Comparison of ENCODE assay signal across 17 cellular contexts in the genomic region with DNA sequence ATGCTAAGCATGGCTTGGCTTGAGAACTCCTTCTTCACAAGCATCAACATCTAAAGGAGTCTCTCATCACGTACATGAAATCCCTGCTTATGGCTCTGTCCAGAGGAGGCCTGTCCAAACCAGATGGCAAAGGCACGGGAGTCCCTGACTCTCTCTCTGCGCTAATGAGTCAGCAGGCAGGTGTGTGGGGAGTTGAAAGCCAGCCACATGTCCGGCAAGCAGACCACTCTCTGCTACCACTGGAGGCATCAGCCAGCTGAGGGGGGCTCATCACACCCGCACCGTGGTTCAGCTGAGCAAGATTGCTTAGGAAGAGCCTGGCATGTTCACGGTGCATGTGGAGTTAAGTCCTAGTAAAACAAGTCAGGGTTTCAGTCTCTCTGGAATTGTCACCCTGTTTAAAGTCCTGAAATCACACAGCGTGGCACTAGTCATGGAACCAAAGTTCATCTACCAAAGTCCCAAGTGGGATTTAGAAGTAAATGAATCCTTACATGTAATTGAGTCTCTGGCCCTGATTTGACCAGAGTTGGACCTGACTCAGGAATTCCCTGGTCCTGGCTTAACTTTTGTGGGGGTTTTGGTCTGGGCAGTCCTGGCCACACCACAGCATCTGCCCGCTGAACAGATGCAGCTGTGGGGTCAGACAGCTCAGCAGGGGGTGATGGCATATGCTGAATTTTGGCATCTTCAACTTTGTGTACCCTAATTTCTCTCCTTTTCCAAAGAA.
DNase-seq lines count a peak whose midpoint lies in the region; ATAC-seq and TF ChIP-seq lines count a peak whose summit lies in the region.
"Had no signal": no experiment of that assay in that cellular context is flagged by ENCODE, and none has a peak within 500 bp of the region (broad histone marks: within the 10 kb centered on the region; RNA-seq: fewer than 3 reads in every experiment).

No MANE protein-coding gene starts in this region.

- peak; percentile 36 for DNase-seq in NCI-H748 (lab: John Stamatoyannopoulos, UW; ENCODE audit: unreplicated experiment)
- no peak for DNase-seq in NCI-H748 treated with DMSO at 0.1 percent for 48 hours (lab: John Stamatoyannopoulos, UW)
- peak; percentile 80 for DNase-seq in NCI-H146 treated with DMSO at 0.1 percent for 48 hours (lab: John Stamatoyannopoulos, UW; ENCODE audit: unreplicated experiment)
- no peak for DNase-seq in RWPE2 (ENCODE audit: low spot score)
- no peak for DNase-seq in Caco-2
- DNase-seq in CD8-positive, alpha-beta T cell, result no peak
- DNase-seq: C1 segment of cervical spinal cord, DND-41, H9, MV-4-11, NCI-H1436, NCI-H2081 treated with DMSO at 0.1 percent for 48 hours, NCI-H2227 treated with DMSO at 0.1 percent for 48 hours, SHP77 treated with DMSO at 0.1 percent for 48 hours had no signal

- no TSS peak for BruUV-seq in Caco-2 (replicated peaks; lab: Mats Ljungman, UMichigan)

- POLR2A ChIA-PET in Caco-2 (lab: Charles Lee), result no interaction called here
- POLR2A ChIA-PET in CD8-positive, alpha-beta T cell (lab: Charles Lee), result no interaction called here

- no peak overlapping the region for H3K4me3 ChIP-seq in RWPE2 (ENCODE audit: severe bottlenecking)
- H3K4me3 ChIP-seq in skeletal muscle tissue (ENCODE audit: low read length in 3 of 3), result peak overlapping the region in 1 of 3 donors; percentile 9
- H3K4me3 ChIP-seq in Caco-2 (ENCODE audit: low read depth, low read length), result no peak overlapping the region
- no peak overlapping the region for H3K4me3 ChIP-seq in CD8-positive, alpha-beta T cell (ENCODE audit: low read depth, low read length)

- ATAC-seq in RWPE2 (ENCODE audit: low read depth) (0 out of 3 replicates have a peak, but pooled peaks have one; percentile 10), HG03196 (IDR thresholded peaks at IDR 0.05; ENCODE audit: unreplicated experiment) (no peak)
- ATAC-seq in CD8-positive, alpha-beta T cell, result no peak

- H3K4me3 Mint-ChIP-seq in Caco-2 (ENCODE audit: unreplicated experiment), result no peak overlapping the region
- H3K4me3 Mint-ChIP-seq in CD8-positive, alpha-beta T cell, result no peak overlapping the region
- H3K4me3 Mint-ChIP-seq: H9, IgD-negative memory B cell had no signal

- peaks cover 15% of the 10 kb centered on the region for H3K27me3 Mint-ChIP-seq in Caco-2 (ENCODE audit: insufficient read depth, unreplicated experiment)
- no peaks in the 10 kb centered on the region for H3K27me3 Mint-ChIP-seq in CD8-positive, alpha-beta T cell (ENCODE audit: low read depth)

- no peaks in the 10 kb centered on the region for H3K27me3 ChIP-seq in RWPE2 (ENCODE audit: insufficient read depth, poor library complexity, severe bottlenecking)
- H3K27me3 ChIP-seq in skeletal muscle tissue (ENCODE audit: control insufficient read depth in 3 of 3, insufficient read depth in 3 of 3, low read length in 3 of 3), result no peaks in the 10 kb centered on the region
- H3K27me3 ChIP-seq in Caco-2 (replicated peaks; ENCODE audit: control insufficient read depth, insufficient read depth, low read length), result no peaks in the 10 kb centered on the region
- H3K27me3 ChIP-seq in CD8-positive, alpha-beta T cell (ENCODE audit: insufficient read depth, low read length), result no peaks in the 10 kb centered on the region

- H3K27ac Mint-ChIP-seq in Caco-2 (ENCODE audit: unreplicated experiment), result no peak overlapping the region
- no peak overlapping the region for H3K27ac Mint-ChIP-seq in CD8-positive, alpha-beta T cell
- H3K27ac Mint-ChIP-seq: IgD-negative memory B cell had no signal

- H3K9me3 ChIP-seq in RWPE2 (ENCODE audit: severe bottlenecking), result no peaks in the 10 kb centered on the region
- H3K9me3 ChIP-seq in skeletal muscle tissue (ENCODE audit: control insufficient read depth in 3 of 3, low read length in 3 of 3), result no peaks in the 10 kb centered on the region
- no peaks in the 10 kb centered on the region for H3K9me3 ChIP-seq in Caco-2
- H3K9me3 ChIP-seq in CD8-positive, alpha-beta T cell (ENCODE audit: low read length), result no peaks in the 10 kb centered on the region

- no peaks in the 10 kb centered on the region for H3K4me1 Mint-ChIP-seq in Caco-2 (ENCODE audit: low read depth, unreplicated experiment)
- no peaks in the 10 kb centered on the region for H3K4me1 Mint-ChIP-seq in CD8-positive, alpha-beta T cell (ENCODE audit: low read depth)
- H3K4me1 Mint-ChIP-seq: IgD-negative memory B cell had no signal

- TF ChIP-seq CTCF in RWPE2 (IDR thresholded peaks at IDR 0.05; ENCODE audit: poor library complexity, severe bottlenecking) (no peak), Caco-2 (IDR thresholded peaks at IDR 0.05; ENCODE audit: insufficient read depth in 1 of 2, low read depth in 1 of 2, low read length in 1 of 2, severe bottlenecking in 1 of 2, unreplicated experiment in 1 of 2) (no peak)
- TF ChIP-seq CTCF in CD8-positive, alpha-beta T cell (IDR thresholded peaks at IDR 0.05), result no peak

- H3K27ac ChIP-seq in RWPE2 (ENCODE audit: poor library complexity, severe bottlenecking) (no peak overlapping the region), skeletal muscle tissue (ENCODE audit: low read depth, low read length) (peak overlapping the region; percentile 74)
- H3K27ac ChIP-seq in CD8-positive, alpha-beta T cell (ENCODE audit: low read depth, low read length), result no peak overlapping the region

- no peaks in the 10 kb centered on the region for H3K36me3 Mint-ChIP-seq in Caco-2 (ENCODE audit: insufficient read depth, unreplicated experiment)
- no peaks in the 10 kb centered on the region for H3K36me3 Mint-ChIP-seq in CD8-positive, alpha-beta T cell
- H3K36me3 Mint-ChIP-seq: IgD-negative memory B cell had no signal

- intact Hi-C loops in Caco-2 (cut with micrococcal nuclease; ENCODE audit: unreplicated experiment), result no loop called here
- intact Hi-C loops in CD8-positive, alpha-beta T cell (cut with DNase I, micrococcal nuclease), result no loop called here

- H3K36me3 ChIP-seq in RWPE2 (ENCODE audit: low read depth) (no peaks in the 10 kb centered on the region), skeletal muscle tissue (ENCODE audit: control insufficient read depth in 3 of 3, insufficient read depth in 3 of 3, low read length in 3 of 3) (no peaks in the 10 kb centered on the region), Caco-2 (ENCODE audit: control insufficient read depth, insufficient read depth, low read length) (no peaks in the 10 kb centered on the region)
- no peaks in the 10 kb centered on the region for H3K36me3 ChIP-seq in CD8-positive, alpha-beta T cell (ENCODE audit: insufficient read depth, low read length)

- H3K9ac ChIP-seq in skeletal muscle tissue (ENCODE audit: low read depth in 1 of 3, low read length in 3 of 3), result no peak overlapping the region

- H3K4me1 ChIP-seq in RWPE2 (ENCODE audit: insufficient read depth, poor library complexity, severe bottlenecking) (no peaks in the 10 kb centered on the region), skeletal muscle tissue (ENCODE audit: control insufficient read depth in 3 of 3, insufficient read depth in 3 of 3, low read length in 3 of 3) (peaks cover 27 to 41% (median 31%) of the 10 kb centered on the region in 3 donors), Caco-2 (no peaks in the 10 kb centered on the region)
- no peaks in the 10 kb centered on the region for H3K4me1 ChIP-seq in CD8-positive, alpha-beta T cell (ENCODE audit: insufficient read depth, low read length)

- H3K9me3 Mint-ChIP-seq in Caco-2 (ENCODE audit: unreplicated experiment), result no peaks in the 10 kb centered on the region
- no peaks in the 10 kb centered on the region for H3K9me3 Mint-ChIP-seq in CD8-positive, alpha-beta T cell
- H3K9me3 Mint-ChIP-seq: H9, IgD-negative memory B cell had no signal

- CTCF ChIA-PET in Caco-2 (lab: Charles Lee), result no interaction called here
- CTCF ChIA-PET in CD8-positive, alpha-beta T cell (lab: Charles Lee), result no interaction called here

Comparison
In these comparisons a context has a peak if more than half of its experiments do, and no peak if none do; other contexts are left out.
1. DNase-seq: peak in NCI-H748 (single experiment) and NCI-H146 treated with DMSO at 0.1 percent for 48 hours (single experiment); none in NCI-H748 treated with DMSO at 0.1 percent for 48 hours (single experiment), RWPE2 (single experiment), Caco-2 (0 of 2) and CD8-positive, alpha-beta T cell (0 of 7).